ENCODE assay signal across 8 cellular contexts in genomic region chr10:84424731-84425165, GRCh38.
DNase-seq lines count a peak whose midpoint lies in the region; ATAC-seq and TF ChIP-seq lines count a peak whose summit lies in the region.

No MANE protein-coding gene starts in this region.

- peaks cover 10 to 11% of the 10 kb centered on the region in 2 experiments for H3K9me3 ChIP-seq in CD4-positive, CD25-positive, alpha-beta regulatory T cell (ENCODE audit: control insufficient read depth in 2 of 2, low read length in 2 of 2)
- H3K9me3 ChIP-seq in HCT116 (ENCODE audit: control insufficient read depth in 1 of 2, insufficient read depth in 1 of 2, low read depth in 1 of 2, low read length in 2 of 2), result no peaks in the 10 kb centered on the region
- H3K9me3 ChIP-seq in SK-N-SH, result no peaks in the 10 kb centered on the region
- H3K9me3 ChIP-seq in endodermal cell (ENCODE audit: control insufficient read depth, low read length), result peaks cover 12% of the 10 kb centered on the region
- no peaks in the 10 kb centered on the region for H3K9me3 ChIP-seq in suprapubic skin
- H3K9me3 ChIP-seq in effector memory CD4-positive, alpha-beta T cell (ENCODE audit: control insufficient read depth, low read length), result no peaks in the 10 kb centered on the region

- peak overlapping the region; percentile 16 for H3K27ac ChIP-seq in CD4-positive, CD25-positive, alpha-beta regulatory T cell (ENCODE audit: insufficient read depth, low read length, poor library complexity, severe bottlenecking)
- H3K27ac ChIP-seq in HCT116 (ENCODE audit: low read depth, low read length) (no peak overlapping the region; the same call in 1 of the 2 replicates), SK-N-SH (ENCODE audit: low read depth in 2 of 2, low read length in 1 of 2) (peak overlapping the region; percentile 84 to 93), endodermal cell (ENCODE audit: low read depth, low read length) (peak overlapping the region; percentile 10), suprapubic skin (peak overlapping the region; percentile 77)
- no peak overlapping the region for H3K27ac ChIP-seq in effector memory CD4-positive, alpha-beta T cell (ENCODE audit: insufficient read depth, low read length, poor library complexity, severe bottlenecking)

- peaks cover 1 to 23% (median 5%) of the 10 kb centered on the region in 7 donors for H3K9me3 Mint-ChIP-seq in CD4-positive, CD25-positive, alpha-beta regulatory T cell
- peaks cover 8% of the 10 kb centered on the region for H3K9me3 Mint-ChIP-seq in endodermal cell

- H3K27me3 Mint-ChIP-seq in CD4-positive, CD25-positive, alpha-beta regulatory T cell, result no peaks in the 10 kb centered on the region
- no peaks in the 10 kb centered on the region for H3K27me3 Mint-ChIP-seq in endodermal cell (ENCODE audit: insufficient read depth)

- RAD21 ChIA-PET in HCT116 (lab: Charles Lee; ENCODE audit: low non-redundant PET in 1 of 2, low total read pairs in 2 of 2, uncharacterized antibody in 2 of 2, unreplicated experiment in 2 of 2), result no interaction called here

- peaks cover 8% of the 10 kb centered on the region for H3K4me1 ChIP-seq in CD4-positive, CD25-positive, alpha-beta regulatory T cell (ENCODE audit: control insufficient read depth, insufficient read depth, low read length, poor library complexity, severe bottlenecking)
- H3K4me1 ChIP-seq in HCT116 (ENCODE audit: control insufficient read depth in 1 of 2, insufficient read depth in 2 of 2, low read length in 2 of 2) (peaks cover 0 to 11% of the 10 kb centered on the region in 2 experiments; a peak in 2 of 4 replicates), SK-N-SH (ENCODE audit: control insufficient read depth in 1 of 2, insufficient read depth in 2 of 2, low read depth in 1 of 2, low read length in 1 of 2) (peaks cover 11 to 18% of the 10 kb centered on the region in 2 experiments; a peak in 3 of 4 replicates), endodermal cell (ENCODE audit: control insufficient read depth, insufficient read depth, low read length) (no peaks in the 10 kb centered on the region), suprapubic skin (peaks cover 27% of the 10 kb centered on the region)
- H3K4me1 ChIP-seq in effector memory CD4-positive, alpha-beta T cell (ENCODE audit: control insufficient read depth, insufficient read depth, low read length, poor library complexity, severe bottlenecking), result no peaks in the 10 kb centered on the region

- H3K4me2 ChIP-seq in HCT116 (ENCODE audit: low read length) (peak overlapping the region; percentile 44), SK-N-SH (peak overlapping the region; percentile 67)

- ATAC-seq in CD4-positive, CD25-positive, alpha-beta regulatory T cell (ENCODE audit: low read depth in 2 of 2), result peak; percentile 34 to 39
- ATAC-seq in HCT116 (peak; percentile 82), GM19035 (IDR thresholded peaks at IDR 0.05; ENCODE audit: unreplicated experiment) (no peak)

- peaks cover 12% of the 10 kb centered on the region for H3F3A ChIP-seq in SK-N-SH (replicated peaks; ENCODE audit: insufficient read depth)

- TF ChIP-seq CTCF in HCT116 (IDR thresholded peaks at IDR 0.05 in 2 of 3, conservative IDR thresholded peaks at IDR 0.05 in 1 of 3; ENCODE audit: borderline replicate concordance in 1 of 3, insufficient read depth in 1 of 3, low read depth in 2 of 3, low read length in 2 of 3), result no peak
- no peak for TF ChIP-seq CTCF in SK-N-SH (IDR thresholded peaks at IDR 0.05)
- no peak for TF ChIP-seq CTCF in endodermal cell (conservative IDR thresholded peaks at IDR 0.05)
- no peak for TF ChIP-seq CTCF in suprapubic skin (IDR thresholded peaks at IDR 0.05)

- H4K20me1 ChIP-seq in HCT116 (ENCODE audit: insufficient read depth), result no peaks in the 10 kb centered on the region; the same call in 1 of the 2 replicates
- no peaks in the 10 kb centered on the region for H4K20me1 ChIP-seq in SK-N-SH (ENCODE audit: insufficient read depth)

- no peaks in the 10 kb centered on the region for H3K9me2 ChIP-seq in HCT116 (ENCODE audit: insufficient read depth)
- no peaks in the 10 kb centered on the region for H3K9me2 ChIP-seq in SK-N-SH

- TF ChIP-seq EP300 in SK-N-SH (IDR thresholded peaks at IDR 0.05; ENCODE audit: borderline replicate concordance in 1 of 2, low read depth in 1 of 2, low read length in 1 of 2) (no peak), suprapubic skin (IDR thresholded peaks at IDR 0.05) (no peak)

- DNase-seq in CD4-positive, CD25-positive, alpha-beta regulatory T cell, result peak in 1 of 3 donors; percentile 11
- peak; percentile 36 for DNase-seq in HCT116 (ENCODE audit: low read depth, low spot score)
- peak; percentile 19 for DNase-seq in SK-N-SH
- DNase-seq in endodermal cell, result peak; percentile 48
- DNase-seq in medulla oblongata (ENCODE audit: extremely low spot score), result peak; percentile 96
- DNase-seq in suprapubic skin (ENCODE audit: low spot score in 2 of 2), result peak; percentile 84 to 87
- DNase-seq in effector memory CD4-positive, alpha-beta T cell, result no peak

- peak overlapping the region; percentile 8 for H3K4me3 ChIP-seq in CD4-positive, CD25-positive, alpha-beta regulatory T cell (ENCODE audit: low read depth, low read length)
- H3K4me3 ChIP-seq in HCT116 (replicated peaks in 1 of 2; ENCODE audit: low read depth in 1 of 2, low read length in 2 of 2) (no peak overlapping the region; a peak in 1 of 4 replicates), SK-N-SH (ENCODE audit: low read depth in 2 of 2, low read length in 1 of 2) (peak overlapping the region; percentile 31 to 36; a peak in 2 of 4 replicates), endodermal cell (ENCODE audit: low read length) (no peak overlapping the region), suprapubic skin (peak overlapping the region; percentile 32)
- no peak overlapping the region for H3K4me3 ChIP-seq in effector memory CD4-positive, alpha-beta T cell (ENCODE audit: insufficient read depth, low read depth, low read length, poor library complexity, severe bottlenecking)

- POLR2A ChIA-PET in HCT116 (lab: Charles Lee) (no interaction called here), SK-N-SH (lab: Yijun Ruan, JAX) (no interaction called here)

- TF ChIP-seq RAD21 in HCT116 (IDR thresholded peaks at IDR 0.05; ENCODE audit: low read depth) (no peak), SK-N-SH (IDR thresholded peaks at IDR 0.05; ENCODE audit: low read length) (no peak)

- peak overlapping the region in 1 of 4 donors; percentile 24 for H3K4me3 Mint-ChIP-seq in CD4-positive, CD25-positive, alpha-beta regulatory T cell
- H3K4me3 Mint-ChIP-seq in endodermal cell, result no peak overlapping the region

- H3K4me1 Mint-ChIP-seq in CD4-positive, CD25-positive, alpha-beta regulatory T cell, result peaks cover 26 to 48% (median 37%) of the 10 kb centered on the region in 4 donors
- H3K4me1 Mint-ChIP-seq in endodermal cell, result peaks cover 5% of the 10 kb centered on the region

- H3K36me3 Mint-ChIP-seq in CD4-positive, CD25-positive, alpha-beta regulatory T cell, result peaks cover 41% of the 10 kb centered on the region
- peaks cover 34% of the 10 kb centered on the region for H3K36me3 Mint-ChIP-seq in endodermal cell (ENCODE audit: low read depth)

- H2AFZ ChIP-seq in HCT116 (ENCODE audit: low read depth, low read length, poor library complexity, severe bottlenecking) (no peak overlapping the region), SK-N-SH (ENCODE audit: low read depth) (peak overlapping the region; percentile 82)

- H3K9ac ChIP-seq in HCT116 (ENCODE audit: low read length) (peak overlapping the region; percentile 11; the same call in 1 of the 2 replicates), SK-N-SH (peak overlapping the region; percentile 74), endodermal cell (ENCODE audit: extremely low read depth, low read length, poor library complexity, severe bottlenecking) (no peak overlapping the region)

- H3K79me2 ChIP-seq in HCT116 (ENCODE audit: insufficient read depth, low read length), result no peaks in the 10 kb centered on the region
- peaks cover 59% of the 10 kb centered on the region for H3K79me2 ChIP-seq in SK-N-SH (ENCODE audit: insufficient read depth)

- CTCF ChIA-PET in HCT116 (lab: Charles Lee), result interaction anchor here (1.1 to 1.9 kb wide), 2 partner anchors 112 to 157 kb away, joined by 6 to 7 read pairs; no protein-coding TSS in a partner anchor
- CTCF ChIA-PET in SK-N-SH (lab: Yijun Ruan, JAX), result interaction anchor here (2.6 kb wide), 1 partner anchor 113 kb away, joined by 8 read pairs; no protein-coding TSS in a partner anchor

- intact Hi-C loops in HCT116 (cut with micrococcal nuclease), result no loop called here

- BruUV-seq in HCT116 (replicated peaks; lab: Mats Ljungman, UMichigan), result no TSS peak

- peak overlapping the region; percentile 14 to 85 (median 15) for H3K27ac Mint-ChIP-seq in CD4-positive, CD25-positive, alpha-beta regulatory T cell
- H3K27ac Mint-ChIP-seq in endodermal cell, result peak overlapping the region; percentile 48

- TF ChIP-seq POLR2A in HCT116 (IDR thresholded peaks at IDR 0.05; ENCODE audit: borderline replicate concordance, extremely low read depth, insufficient read depth, insufficient read length), result no peak
- no peak for TF ChIP-seq POLR2A in suprapubic skin (IDR thresholded peaks at IDR 0.05)

- WGBS in SK-N-SH (ENCODE audit: low lambda C conversion rate), result 21% methylated on average over 3 of the region's 3 CpGs
- 63 to 78% methylated on average over 2 to 3 of the region's 3 CpGs for WGBS in endodermal cell (ENCODE audit: insufficient coverage in 1 of 2, insufficient read length in 1 of 2), 2 experiments
- 4% methylated on average over 3 of the region's 3 CpGs for WGBS in suprapubic skin

- peaks cover 47% of the 10 kb centered on the region for H3K36me3 ChIP-seq in CD4-positive, CD25-positive, alpha-beta regulatory T cell (ENCODE audit: control insufficient read depth, insufficient read depth, low read length)
- no peaks in the 10 kb centered on the region for H3K36me3 ChIP-seq in HCT116 (ENCODE audit: control insufficient read depth in 1 of 2, insufficient read depth in 2 of 2, low read length in 2 of 2)
- peaks cover 10 to 12% of the 10 kb centered on the region in 2 experiments for H3K36me3 ChIP-seq in SK-N-SH (replicated peaks in 1 of 2; ENCODE audit: control insufficient read depth in 1 of 2, insufficient read depth in 2 of 2, low read length in 1 of 2)
- H3K36me3 ChIP-seq in endodermal cell (ENCODE audit: control insufficient read depth, insufficient read depth, low read length), result peaks cover 43% of the 10 kb centered on the region
- H3K36me3 ChIP-seq in suprapubic skin, result peaks cover 3% of the 10 kb centered on the region
- peaks cover 16% of the 10 kb centered on the region for H3K36me3 ChIP-seq in effector memory CD4-positive, alpha-beta T cell (ENCODE audit: control insufficient read depth, insufficient read depth, low read length)

- H3K27me3 ChIP-seq in CD4-positive, CD25-positive, alpha-beta regulatory T cell (ENCODE audit: control insufficient read depth, insufficient read depth, low read length), result no peaks in the 10 kb centered on the region
- H3K27me3 ChIP-seq in HCT116 (ENCODE audit: insufficient read depth, low read length) (no peaks in the 10 kb centered on the region), SK-N-SH (ENCODE audit: insufficient read depth) (no peaks in the 10 kb centered on the region), endodermal cell (ENCODE audit: control insufficient read depth, insufficient read depth, low read length, poor library complexity, severe bottlenecking) (no peaks in the 10 kb centered on the region), suprapubic skin (no peaks in the 10 kb centered on the region)
- H3K27me3 ChIP-seq in effector memory CD4-positive, alpha-beta T cell (replicated peaks; ENCODE audit: control insufficient read depth, insufficient read depth, low read length, poor library complexity, severe bottlenecking), result no peaks in the 10 kb centered on the region

Comparison
In these comparisons a context has a peak if more than half of its experiments do, and no peak if none do; other contexts are left out.
1. DNase-seq: peak in HCT116 (single experiment), SK-N-SH (single experiment), endodermal cell (single experiment), medulla oblongata (single experiment) and suprapubic skin (2 of 2); none in effector memory CD4-positive, alpha-beta T cell (0 of 3).
2. H3K27ac ChIP-seq: peak in CD4-positive, CD25-positive, alpha-beta regulatory T cell (single experiment), SK-N-SH (2 of 2), endodermal cell (single experiment) and suprapubic skin (single experiment); none in HCT116 (single experiment) and effector memory CD4-positive, alpha-beta T cell (single experiment).
3. H3K4me3 ChIP-seq: peak in CD4-positive, CD25-positive, alpha-beta regulatory T cell (single experiment), SK-N-SH (2 of 2) and suprapubic skin (single experiment); none in HCT116 (0 of 2), endodermal cell (single experiment) and effector memory CD4-positive, alpha-beta T cell (single experiment).